19 cellular contexts compared by ENCODE assay signal in the genomic region with DNA sequence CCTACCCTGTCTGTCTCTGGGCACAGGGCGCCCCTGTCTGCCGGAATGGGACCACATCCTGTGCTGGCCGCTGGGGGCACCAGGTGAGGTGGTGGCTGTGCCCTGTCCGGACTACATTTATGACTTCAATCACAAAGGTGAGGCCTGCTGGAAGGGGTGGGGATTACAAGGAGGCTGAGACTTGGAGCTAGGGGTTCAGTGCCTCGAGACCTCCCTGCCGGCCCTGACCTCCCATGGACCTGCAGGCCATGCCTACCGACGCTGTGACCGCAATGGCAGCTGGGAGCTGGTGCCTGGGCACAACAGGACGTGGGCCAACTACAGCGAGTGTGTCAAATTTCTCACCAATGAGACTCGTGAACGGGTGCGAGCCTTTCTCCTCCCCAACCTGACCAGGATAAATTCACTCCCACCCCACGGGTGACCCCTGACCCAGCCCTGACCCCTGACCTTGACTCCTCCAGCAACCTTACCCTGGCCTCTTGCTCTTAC. TPM values are rescaled to one million over a fixed set of nuclear protein-coding genes. Genes with fewer than 3 reads are reported as not detected.
A peak's percentile ranks its signal among the peaks of the same experiment; 100 is the strongest.
DNase-seq lines count a peak whose midpoint lies in the region; ATAC-seq and TF ChIP-seq lines count a peak whose summit lies in the region.
"Had no signal": no experiment of that assay in that cellular context is flagged by ENCODE, and none has a peak within 500 bp of the region (broad histone marks: within the 10 kb centered on the region; RNA-seq: fewer than 3 reads in every experiment).

No MANE protein-coding gene starts in this region.

- no TSS peak for BruUV-seq in HCT116 (replicated peaks; lab: Mats Ljungman, UMichigan)

- no peak for TF ChIP-seq POLR2A in HCT116 (IDR thresholded peaks at IDR 0.05; ENCODE audit: borderline replicate concordance, extremely low read depth, insufficient read depth, insufficient read length)

- peaks cover 0 to 3% of the 10 kb centered on the region in 2 experiments; a peak in 1 of 4 replicates for H3K4me1 ChIP-seq in HCT116 (ENCODE audit: control insufficient read depth in 1 of 2, insufficient read depth in 2 of 2, low read length in 2 of 2)

- no peaks in the 10 kb centered on the region for H3K79me2 ChIP-seq in HCT116 (ENCODE audit: insufficient read depth, low read length)

- H3K9me3 ChIP-seq in HCT116 (ENCODE audit: control insufficient read depth in 1 of 2, insufficient read depth in 1 of 2, low read depth in 1 of 2, low read length in 2 of 2), result no peaks in the 10 kb centered on the region
- H3K9me3 ChIP-seq: sigmoid colon, tibial nerve had no signal

- H3K4me3 ChIP-seq in HCT116 (replicated peaks in 1 of 2; ENCODE audit: low read depth in 1 of 2, low read length in 2 of 2) (no peak overlapping the region), brain microvascular endothelial cell (ENCODE audit: low read depth, low read length) (no peak overlapping the region)

- no peaks in the 10 kb centered on the region for H3K9me2 ChIP-seq in HCT116 (ENCODE audit: insufficient read depth)

- peak overlapping the region in 1 of 2 donors; percentile 75 for H3K4me3 Mint-ChIP-seq in CD14-positive monocyte
- no peak overlapping the region for H3K4me3 Mint-ChIP-seq in nephron progenitor cell
- no peak overlapping the region for H3K4me3 Mint-ChIP-seq in activated CD4-positive, alpha-beta T cell treated with anti-CD3 and anti-CD28 coated beads, Interleukin-2, amount 10 ng/mL, durations not matched to agents 24 days and 14 days
- H3K4me3 Mint-ChIP-seq: activated CD4-positive, alpha-beta T cell treated with anti-CD3 and anti-CD28 coated beads, Interleukin-2, amount 10 ng/mL, durations not matched to agents 7 days and 5 days had no signal

- RAD21 ChIA-PET in HCT116 (lab: Charles Lee; ENCODE audit: low non-redundant PET in 1 of 2, low total read pairs in 2 of 2, uncharacterized antibody in 2 of 2, unreplicated experiment in 2 of 2), result no interaction called here

- H3K27ac Mint-ChIP-seq in CD14-positive monocyte (no peak overlapping the region), nephron progenitor cell (no peak overlapping the region)
- no peak overlapping the region for H3K27ac Mint-ChIP-seq in activated CD4-positive, alpha-beta T cell treated with anti-CD3 and anti-CD28 coated beads, Interleukin-2, amount 10 ng/mL, durations not matched to agents 24 days and 14 days
- H3K27ac Mint-ChIP-seq: activated CD4-positive, alpha-beta T cell treated with anti-CD3 and anti-CD28 coated beads, Interleukin-2, amount 10 ng/mL, durations not matched to agents 7 days and 5 days; effector memory CD8-positive, alpha-beta T cell; IgD-negative memory B cell had no signal

- in situ Hi-C loops in brain microvascular endothelial cell (cut with HindIII; ENCODE audit: low pct_ligation_motif_present, low sequenced_read_pairs), result no loop called here

- H3K9me3 Mint-ChIP-seq in CD14-positive monocyte (peaks cover 0 to 3% (median 0%) of the 10 kb centered on the region in 7 donors), nephron progenitor cell (no peaks in the 10 kb centered on the region)
- no peaks in the 10 kb centered on the region for H3K9me3 Mint-ChIP-seq in activated CD4-positive, alpha-beta T cell treated with anti-CD3 and anti-CD28 coated beads, Interleukin-2, amount 10 ng/mL, durations not matched to agents 24 days and 14 days
- H3K9me3 Mint-ChIP-seq: activated CD4-positive, alpha-beta T cell treated with anti-CD3 and anti-CD28 coated beads, Interleukin-2, amount 10 ng/mL, durations not matched to agents 7 days and 5 days; effector memory CD8-positive, alpha-beta T cell had no signal

- H3K36me3 ChIP-seq in HCT116 (ENCODE audit: control insufficient read depth in 1 of 2, insufficient read depth in 2 of 2, low read length in 2 of 2) (no peaks in the 10 kb centered on the region), brain microvascular endothelial cell (replicated peaks) (no peaks in the 10 kb centered on the region)
- H3K36me3 ChIP-seq: sigmoid colon, tibial nerve had no signal

- intact Hi-C loops in CD14-positive monocyte (cut with micrococcal nuclease) (no loop called here), HCT116 (cut with micrococcal nuclease) (loop anchor here (5.0 kb wide), 1 partner anchor 411 kb away; no protein-coding TSS in a partner anchor)
- intact Hi-C loops in activated CD4-positive, alpha-beta T cell treated with anti-CD3 and anti-CD28 coated beads, Interleukin-2, amount 10 ng/mL, durations not matched to agents 24 days and 14 days (cut with micrococcal nuclease), result no loop called here

- ATAC-seq in HCT116 (peak; percentile 72), HG03045 (IDR thresholded peaks at IDR 0.05; ENCODE audit: unreplicated experiment) (no peak)
- ATAC-seq: stimulated activated naive CD8-positive, alpha-beta T cell treated with anti-CD3 and anti-CD28 coated beads, Interleukin-15, Interleukin-2, amounts not matched to agents 100 U/mL and 50 U/mL, for 24 hours had no signal

- H3K27me3 ChIP-seq in HCT116 (ENCODE audit: insufficient read depth, low read length) (no peaks in the 10 kb centered on the region), brain microvascular endothelial cell (replicated peaks) (no peaks in the 10 kb centered on the region)

- H3K27ac ChIP-seq in HCT116 (ENCODE audit: low read depth, low read length), result no peak overlapping the region
- no peak overlapping the region for H3K27ac ChIP-seq in brain microvascular endothelial cell
- H3K27ac ChIP-seq: sigmoid colon, tibial nerve had no signal

- no peak overlapping the region for H3K9ac ChIP-seq in HCT116 (ENCODE audit: low read length)

- H2AFZ ChIP-seq in HCT116 (ENCODE audit: low read depth, low read length, poor library complexity, severe bottlenecking), result no peak overlapping the region

- no peaks in the 10 kb centered on the region for H3K36me3 Mint-ChIP-seq in CD14-positive monocyte
- H3K36me3 Mint-ChIP-seq in nephron progenitor cell (ENCODE audit: low read depth), result no peaks in the 10 kb centered on the region
- no peaks in the 10 kb centered on the region for H3K36me3 Mint-ChIP-seq in activated CD4-positive, alpha-beta T cell treated with anti-CD3 and anti-CD28 coated beads, Interleukin-2, amount 10 ng/mL, durations not matched to agents 24 days and 14 days (ENCODE audit: low read depth)
- H3K36me3 Mint-ChIP-seq: IgD-negative memory B cell had no signal

- H3K4me2 ChIP-seq in HCT116 (ENCODE audit: low read length), result no peak overlapping the region

- H3K27me3 Mint-ChIP-seq in CD14-positive monocyte (ENCODE audit: low read depth in 3 of 3) (peaks cover 26 to 63% (median 37%) of the 10 kb centered on the region in 3 donors), nephron progenitor cell (ENCODE audit: low read depth, poor library complexity) (peaks cover 10% of the 10 kb centered on the region)
- H3K27me3 Mint-ChIP-seq in activated CD4-positive, alpha-beta T cell treated with anti-CD3 and anti-CD28 coated beads, Interleukin-2, amount 10 ng/mL, durations not matched to agents 24 days and 14 days, result peaks cover 42% of the 10 kb centered on the region

- TF ChIP-seq CTCF in CD14-positive monocyte (IDR thresholded peaks at IDR 0.05), result no peak
- peak; percentile 32 to 50 (median 48); a peak in 5 of 6 replicates for TF ChIP-seq CTCF in HCT116 (IDR thresholded peaks at IDR 0.05 in 2 of 3, conservative IDR thresholded peaks at IDR 0.05 in 1 of 3; ENCODE audit: borderline replicate concordance in 1 of 3, insufficient read depth in 1 of 3, low read depth in 2 of 3, low read length in 2 of 3)
- peak; percentile 12 for TF ChIP-seq CTCF in brain microvascular endothelial cell (IDR thresholded peaks at IDR 0.05; ENCODE audit: low read depth, low read length, missing control alignments)
- no peak for TF ChIP-seq CTCF in nephron progenitor cell (IDR thresholded peaks at IDR 0.05)

- CTCF ChIA-PET in HCT116 (lab: Charles Lee), result interaction anchor here (1.0 to 1.1 kb wide), 2 partner anchors 12 to 192 kb away, joined by 3 read pairs; no protein-coding TSS in a partner anchor

- DNase-seq in CD14-positive monocyte (ENCODE audit: low spot score) (peak; percentile 27), HCT116 (ENCODE audit: low read depth, low spot score) (no peak), brain microvascular endothelial cell (no peak), nephron progenitor cell (peak; percentile 48), activated gamma-delta T cell treated with Interleukin-2 at 50 U/mL for 16 hours (no peak), NCI-H146 (lab: John Stamatoyannopoulos, UW) (no peak)
- DNase-seq in activated CD4-positive, alpha-beta T cell treated with anti-CD3 and anti-CD28 coated beads, Interleukin-2, amount 10 ng/mL, durations not matched to agents 24 days and 14 days, result no peak
- DNase-seq: COR-L47; effector memory CD8-positive, alpha-beta T cell; HCEC 1CT; NCI-H1694; NCI-H2227 treated with DMSO at 0.1 percent for 48 hours; sigmoid colon; stimulated activated naive CD8-positive, alpha-beta T cell treated with anti-CD3 and anti-CD28 coated beads, Interleukin-15, Interleukin-2, amounts not matched to agents 100 U/mL and 50 U/mL, for 24 hours had no signal

- TF ChIP-seq RAD21 in HCT116 (IDR thresholded peaks at IDR 0.05; ENCODE audit: low read depth), result no peak

- POLR2A ChIA-PET in HCT116 (lab: Charles Lee), result no interaction called here

- H4K20me1 ChIP-seq in HCT116 (ENCODE audit: insufficient read depth), result no peaks in the 10 kb centered on the region

- H3K4me1 Mint-ChIP-seq in CD14-positive monocyte (peaks cover 17% of the 10 kb centered on the region), nephron progenitor cell (peaks cover 15% of the 10 kb centered on the region)
- peaks cover 2% of the 10 kb centered on the region for H3K4me1 Mint-ChIP-seq in activated CD4-positive, alpha-beta T cell treated with anti-CD3 and anti-CD28 coated beads, Interleukin-2, amount 10 ng/mL, durations not matched to agents 24 days and 14 days

TF ChIP-seq in HCT116, 20 proteins besides CTCF, POLR2A, EP300 and RAD21:
- TF ChIP-seq SRF (IDR thresholded peaks at IDR 0.05; ENCODE audit: low read depth) (no peak), EZH2 (IDR thresholded peaks at IDR 0.05) (no peak), POLR2AphosphoS5 (IDR thresholded peaks at IDR 0.05; ENCODE audit: low read depth, low read length) (no peak)

RNA-seq across cellular contexts. Expression of gene PTH1R, which starts 20.4 kb away (rescaled TPM):
- not detected for polyA plus RNA-seq in CD14-positive monocyte
- 0.32 TPM for total RNA-seq in HCT116 (2021; ENCODE audit: unreplicated experiment)
- polyA plus RNA-seq in HCT116 (2012), result 0.48 and 0.50 TPM in 2 replicates
- total RNA-seq in activated CD4-positive, alpha-beta T cell treated with anti-CD3 and anti-CD28 coated beads, Interleukin-2, amount 10 ng/mL, durations not matched to agents 24 days and 14 days, result not detected in 2 replicates
- total RNA-seq: activated CD4-positive, alpha-beta T cell treated with anti-CD3 and anti-CD28 coated beads, Interleukin-2, amount 10 ng/mL, durations not matched to agents 7 days and 5 days; RPMI7951 had no signal
- polyA plus RNA-seq: IgD-negative memory B cell had no signal

RNA-seq across cellular contexts. Expression of gene MYL3, which starts 34.6 kb away (rescaled TPM):
- not detected for polyA plus RNA-seq in CD14-positive monocyte
- total RNA-seq in HCT116 (2021; ENCODE audit: unreplicated experiment), result not detected
- not detected in 2 replicates for polyA plus RNA-seq in HCT116 (2012)
- total RNA-seq in activated CD4-positive, alpha-beta T cell treated with anti-CD3 and anti-CD28 coated beads, Interleukin-2, amount 10 ng/mL, durations not matched to agents 24 days and 14 days, result not detected in 2 replicates
- total RNA-seq: activated CD4-positive, alpha-beta T cell treated with anti-CD3 and anti-CD28 coated beads, Interleukin-2, amount 10 ng/mL, durations not matched to agents 7 days and 5 days; RPMI7951 had no signal
- polyA plus RNA-seq: IgD-negative memory B cell had no signal

Comparison
In these comparisons a context has a peak if more than half of its experiments do, and no peak if none do; other contexts are left out.
1. DNase-seq: peak in CD14-positive monocyte (single experiment) and nephron progenitor cell (single experiment); none in HCT116 (single experiment), brain microvascular endothelial cell (single experiment), activated CD4-positive, alpha-beta T cell treated with anti-CD3 and anti-CD28 coated beads, Interleukin-2, amount 10 ng/mL, durations not matched to agents 24 days and 14 days (single experiment), activated gamma-delta T cell treated with Interleukin-2 at 50 U/mL for 16 hours (single experiment) and NCI-H146 (single experiment).
2. CTCF ChIP-seq: peak in HCT116 (3 of 3) and brain microvascular endothelial cell (single experiment); none in CD14-positive monocyte (single experiment) and nephron progenitor cell (single experiment).